Comparison of ENCODE assay signal across 28 cellular contexts in genomic region chr2:268323-268722, GRCh38. TPM values are rescaled to one million over a fixed set of nuclear protein-coding genes. Genes with fewer than 3 reads are reported as not detected.
"Had no signal": no experiment of that assay in that cellular context is flagged by ENCODE, and none has a peak within 500 bp of the region (broad histone marks: within the 10 kb centered on the region; RNA-seq: fewer than 3 reads in every experiment).

No MANE protein-coding gene starts in this region.

- H3K27ac ChIP-seq: gastroesophageal sphincter, heart left ventricle, parathyroid adenoma, tibial artery had no signal

- H3K4me3 ChIP-seq: gastroesophageal sphincter, heart left ventricle, tibial artery had no signal

- H3K9ac ChIP-seq: parathyroid adenoma had no signal

- H3K27me3 Mint-ChIP-seq: activated B cell treated with CpG ODN at 0.5 μM for 24 hours; activated CD4-positive, alpha-beta T cell treated with anti-CD3 and anti-CD28 coated beads for 36 hours; activated naive CD4-positive, alpha-beta T cell treated with anti-CD3 and anti-CD28 coated beads, Interleukin-2, amount 10 ng/mL, durations not matched to agents 7 days and 5 days; brain; stimulated activated naive CD8-positive, alpha-beta T cell treated with anti-CD3 and anti-CD28 coated beads, Interleukin-15, amount 100 ng/mL, for 72 hours had no signal

- H3K9me3 ChIP-seq: gastroesophageal sphincter, heart left ventricle, tibial artery had no signal

- H3K27ac Mint-ChIP-seq: activated B cell treated with CpG ODN at 0.5 μM for 24 hours; activated CD4-positive, alpha-beta T cell treated with anti-CD3 and anti-CD28 coated beads for 36 hours; activated naive CD4-positive, alpha-beta T cell treated with anti-CD3 and anti-CD28 coated beads, Interleukin-2, amount 10 ng/mL, durations not matched to agents 7 days and 5 days; nephron progenitor cell; stimulated activated naive CD8-positive, alpha-beta T cell treated with anti-CD3 and anti-CD28 coated beads, Interleukin-15, amount 100 ng/mL, for 72 hours had no signal

- ATAC-seq: activated CD4-positive, alpha-beta T cell treated with anti-CD3 and anti-CD28 coated beads for 36 hours; esophagus mucosa; gastroesophageal sphincter; heart left ventricle; left cardiac atrium; right cardiac atrium; stimulated activated naive CD8-positive, alpha-beta T cell treated with anti-CD3 and anti-CD28 coated beads, Interleukin-15, amount 100 ng/mL, for 72 hours had no signal

- H3K27me3 ChIP-seq: gastroesophageal sphincter, heart left ventricle, tibial artery had no signal

- DNase-seq: activated B cell treated with CpG ODN at 0.5 μM for 24 hours; activated CD4-positive, alpha-beta T cell treated with anti-CD3 and anti-CD28 coated beads for 36 hours; activated CD4-positive, alpha-beta T cell treated with anti-CD3 and anti-CD28 coated beads, Interleukin-2, amount 50 U/mL, for 4 hours; activated effector memory CD4-positive, alpha-beta T cell treated with anti-CD3 and anti-CD28 coated beads, Interleukin-2, amount 50 U/mL, for 16 hours; activated naive CD4-positive, alpha-beta T cell treated with anti-CD3 and anti-CD28 coated beads, Interleukin-2, amount 10 ng/mL, durations not matched to agents 7 days and 5 days; aorta; caudate nucleus; effector memory CD4-positive, alpha-beta T cell; heart left ventricle; islet precursor cell; left cardiac atrium; mesenchymal stem cell; nephron progenitor cell; nucleus accumbens; right cardiac atrium; stimulated activated CD4-positive, alpha-beta T cell treated with anti-CD3 and anti-CD28 coated beads, Interleukin-12 subunit alpha, Interleukin-12 subunit beta, amount 100 ng/mL, for 4 hours; stimulated activated naive CD8-positive, alpha-beta T cell treated with anti-CD3 and anti-CD28 coated beads, Interleukin-15, amount 100 ng/mL, for 72 hours; T-helper 9 cell; tibial artery had no signal

- H3K9me3 Mint-ChIP-seq: activated B cell treated with CpG ODN at 0.5 μM for 24 hours; activated naive CD4-positive, alpha-beta T cell treated with anti-CD3 and anti-CD28 coated beads, Interleukin-2, amount 10 ng/mL, durations not matched to agents 7 days and 5 days; stimulated activated naive CD8-positive, alpha-beta T cell treated with anti-CD3 and anti-CD28 coated beads, Interleukin-15, amount 100 ng/mL, for 72 hours had no signal

- H3K4me3 Mint-ChIP-seq: activated B cell treated with CpG ODN at 0.5 μM for 24 hours; activated CD4-positive, alpha-beta T cell treated with anti-CD3 and anti-CD28 coated beads for 36 hours; activated naive CD4-positive, alpha-beta T cell treated with anti-CD3 and anti-CD28 coated beads, Interleukin-2, amount 10 ng/mL, durations not matched to agents 7 days and 5 days; nephron progenitor cell; stimulated activated naive CD8-positive, alpha-beta T cell treated with anti-CD3 and anti-CD28 coated beads, Interleukin-15, amount 100 ng/mL, for 72 hours had no signal

- H2AFZ ChIP-seq: parathyroid adenoma had no signal

RNA-seq across cellular contexts. Expression of gene ALKAL2, which starts 19.6 kb away (rescaled TPM):
- total RNA-seq: activated B cell treated with CpG ODN at 0.5 μM for 24 hours; activated CD4-positive, alpha-beta T cell treated with anti-CD3 and anti-CD28 coated beads for 36 hours; activated CD8-positive, alpha-beta memory T cell treated with anti-CD3 and anti-CD28 coated beads for 36 hours; dermis microvascular lymphatic vessel endothelial cell; mononuclear cell; pulmonary artery endothelial cell; skeletal muscle tissue had no signal
